14 cellular contexts compared by ENCODE assay signal in genomic region chr7:93949468-93949867, GRCh38. TPM values are rescaled to one million over a fixed set of nuclear protein-coding genes. Genes with fewer than 3 reads are reported as not detected.
DNase-seq lines count a peak whose midpoint lies in the region; FAIRE-seq and TF ChIP-seq lines count a peak whose summit lies in the region.
"Had no signal": no experiment of that assay in that cellular context is flagged by ENCODE, and none has a peak within 500 bp of the region (broad histone marks: within the 10 kb centered on the region; RNA-seq: fewer than 3 reads in every experiment).

No MANE protein-coding gene starts in this region.

- no peak overlapping the region for H3K9ac ChIP-seq in kidney (ENCODE audit: low read length in 2 of 2)

- 33 to 47% (median 42%) methylated on average over 1 of the region's 1 CpG for WGBS in adrenal gland, 4 donors

- intact Hi-C loops in adrenal gland (cut with DNase I) = no loop called here
- intact Hi-C loops in kidney (cut with DNase I) = no loop called here

- no peak for TF ChIP-seq CTCF in adrenal gland (IDR thresholded peaks at IDR 0.05)
- no peak for TF ChIP-seq CTCF in kidney (IDR thresholded peaks at IDR 0.05; ENCODE audit: borderline replicate concordance, extremely low read depth, insufficient read depth)

- no peaks in the 10 kb centered on the region for H3K27me3 ChIP-seq in adrenal gland
- H3K27me3 ChIP-seq: thyroid gland had no signal

- H3K4me1 ChIP-seq in adrenal gland (replicated peaks in 1 of 2) (peaks cover 6% of the 10 kb centered on the region in 2 donors), kidney (ENCODE audit: control insufficient read depth in 1 of 2, insufficient read depth in 1 of 2, low read depth in 1 of 2, low read length in 2 of 2) (no peaks in the 10 kb centered on the region)
- H3K4me1 ChIP-seq: thyroid gland had no signal

- FAIRE-seq in H54 (lab: Jason Lieb, UNC) (peak; percentile 75), kidney (lab: Jason Lieb, UNC) (no peak)

- H3K36me3 ChIP-seq in adrenal gland (replicated peaks in 1 of 2) (no peaks in the 10 kb centered on the region), kidney (ENCODE audit: control insufficient read depth in 1 of 2, insufficient read depth in 2 of 2, low read length in 2 of 2) (no peaks in the 10 kb centered on the region)
- H3K36me3 ChIP-seq: thyroid gland had no signal

- peak; percentile 55 for DNase-seq in A172 (ENCODE audit: low spot score)
- DNase-seq in H54 (ENCODE audit: insufficient read length, low spot score) = peak; percentile 5
- DNase-seq in adrenal gland = peak; percentile 16 to 62 (median 40)
- DNase-seq in foreskin melanocyte = peak; percentile 31
- no peak for DNase-seq in kidney
- no peak for DNase-seq in NCI-H345 (lab: John Stamatoyannopoulos, UW)
- no peak for DNase-seq in stimulated activated CD8-positive, alpha-beta memory T cell treated with anti-CD3 and anti-CD28 coated beads, Interleukin-4, amount 100 ng/mL, for 48 hours
- DNase-seq in epidermal melanocyte (ENCODE audit: insufficient read length, low spot score) = no peak
- DNase-seq: ACHN; activated CD4-positive, alpha-beta T cell treated with anti-CD3 and anti-CD28 coated beads, Interleukin-2, amount 10 ng/mL, durations not matched to agents 7 days and 5 days; hypothalamus; NCI-H1048; thyroid gland had no signal

- H3K27ac ChIP-seq in adrenal gland (no peak overlapping the region), kidney (ENCODE audit: low read depth in 2 of 2, low read length in 2 of 2) (no peak overlapping the region)
- H3K27ac ChIP-seq: thyroid gland had no signal

- H3K9me3 ChIP-seq in adrenal gland (replicated peaks in 1 of 3) = no peaks in the 10 kb centered on the region
- no peaks in the 10 kb centered on the region for H3K9me3 ChIP-seq in kidney (ENCODE audit: control insufficient read depth in 1 of 2, low read length in 2 of 2)
- H3K9me3 ChIP-seq: thyroid gland had no signal

- H3K4me3 ChIP-seq in adrenal gland = no peak overlapping the region
- no peak overlapping the region for H3K4me3 ChIP-seq in kidney (ENCODE audit: low read length in 2 of 2)
- H3K4me3 ChIP-seq: thyroid gland had no signal

- TF ChIP-seq POLR2A in H54 (IDR thresholded peaks at IDR 0.05; ENCODE audit: low read depth, low read length) (no peak), adrenal gland (IDR thresholded peaks at IDR 0.05) (no peak)

RNA-seq across cellular contexts. Expression of gene GNG11, which starts 27.9 kb away (rescaled TPM):
- 24.1 and 27.9 TPM in 2 replicates for total RNA-seq in A172 (2014; rRNA removed; shearing (Covaris generic))
- total RNA-seq in adrenal gland = 10 to 100 TPM in 6 of 8 donors, 1 to 10 TPM in 2; 8.3 to 23.6 (median 15.8) TPM
- 10 to 100 TPM in 2 of 3 donors, 1 to 10 TPM in 1; 9.4 to 39.0 (median 33.6) TPM for polyA plus RNA-seq in adrenal gland
- 23.1 TPM for total RNA-seq in kidney
- 45.0 TPM for polyA plus RNA-seq in kidney (ENCODE audit: insufficient read depth, low read depth, low replicate concordance)
- total RNA-seq: activated CD4-positive, alpha-beta T cell treated with anti-CD3 and anti-CD28 coated beads, Interleukin-2, amount 10 ng/mL, durations not matched to agents 7 days and 5 days; T-helper 1 cell treated with Interleukin-12 subunit alpha and Interleukin-12 subunit beta and Interleukin-4 antibody, amounts not matched to agents 30 ng/mL and 1 ng/mL, for 36 hours had no signal

RNA-seq across cellular contexts. Expression of gene GNGT1, which starts 43.1 kb away (rescaled TPM):
- total RNA-seq in A172 (2014; rRNA removed; shearing (Covaris generic)) = 0.24 and 0.67 TPM in 2 replicates
- not detected for total RNA-seq in adrenal gland
- polyA plus RNA-seq in adrenal gland = not detected
- total RNA-seq in kidney = 0.35 TPM
- not detected for polyA plus RNA-seq in kidney (ENCODE audit: insufficient read depth, low read depth, low replicate concordance)
- total RNA-seq: activated CD4-positive, alpha-beta T cell treated with anti-CD3 and anti-CD28 coated beads, Interleukin-2, amount 10 ng/mL, durations not matched to agents 7 days and 5 days; T-helper 1 cell treated with Interleukin-12 subunit alpha and Interleukin-12 subunit beta and Interleukin-4 antibody, amounts not matched to agents 30 ng/mL and 1 ng/mL, for 36 hours; thyroid gland had no signal

RNA-seq across cellular contexts. Expression of gene BET1, which starts 54.7 kb away (rescaled TPM):
- 53.1 and 62.2 TPM in 2 replicates for total RNA-seq in A172 (2014; rRNA removed; shearing (Covaris generic))
- total RNA-seq in adrenal gland (10 to 100 TPM; 18.6 to 41.2 (median 37.9) TPM), kidney (25.8 TPM)
- polyA plus RNA-seq in adrenal gland (10 to 100 TPM; 36.4 to 91.3 (median 36.5) TPM), kidney (ENCODE audit: insufficient read depth, low read depth, low replicate concordance) (32.2 TPM)

RNA-seq across cellular contexts. Expression of gene TFPI2, which starts 58.9 kb away (rescaled TPM):
- 6.2 and 6.5 TPM in 2 replicates for total RNA-seq in A172 (2014; rRNA removed; shearing (Covaris generic))
- total RNA-seq in adrenal gland = 10 to 100 TPM in 6 of 8 donors, 1 to 10 TPM in 2; 7.4 to 87.8 (median 39.6) TPM
- 10 to 100 TPM; 15.3 to 27.4 (median 19.4) TPM for polyA plus RNA-seq in adrenal gland
- 42.5 TPM for total RNA-seq in kidney
- 7.8 TPM for polyA plus RNA-seq in kidney (ENCODE audit: insufficient read depth, low read depth, low replicate concordance)
- total RNA-seq: activated CD4-positive, alpha-beta T cell treated with anti-CD3 and anti-CD28 coated beads, Interleukin-2, amount 10 ng/mL, durations not matched to agents 7 days and 5 days; T-helper 1 cell treated with Interleukin-12 subunit alpha and Interleukin-12 subunit beta and Interleukin-4 antibody, amounts not matched to agents 30 ng/mL and 1 ng/mL, for 36 hours had no signal

Comparison
In these comparisons a context has a peak if more than half of its experiments do, and no peak if none do; other contexts are left out.
1. DNase-seq: peak in A172 (single experiment), H54 (single experiment), adrenal gland (7 of 7) and foreskin melanocyte (single experiment); none in kidney (single experiment), NCI-H345 (single experiment), stimulated activated CD8-positive, alpha-beta memory T cell treated with anti-CD3 and anti-CD28 coated beads, Interleukin-4, amount 100 ng/mL, for 48 hours (single experiment) and epidermal melanocyte (single experiment).